In genomic region chr1:233242827-233243483, GRCh38 we compare ENCODE assay signal across 2 cellular contexts.
TF ChIP-seq lines count a peak whose summit lies in the region.

No MANE protein-coding gene starts in this region.

TF ChIP-seq in SK-N-SH treated with all-trans-retinoic acid at 6 μM for 48 hours, 23 proteins besides CTCF, POLR2A, EP300 and RAD21:
- TF ChIP-seq, protein P1, sequence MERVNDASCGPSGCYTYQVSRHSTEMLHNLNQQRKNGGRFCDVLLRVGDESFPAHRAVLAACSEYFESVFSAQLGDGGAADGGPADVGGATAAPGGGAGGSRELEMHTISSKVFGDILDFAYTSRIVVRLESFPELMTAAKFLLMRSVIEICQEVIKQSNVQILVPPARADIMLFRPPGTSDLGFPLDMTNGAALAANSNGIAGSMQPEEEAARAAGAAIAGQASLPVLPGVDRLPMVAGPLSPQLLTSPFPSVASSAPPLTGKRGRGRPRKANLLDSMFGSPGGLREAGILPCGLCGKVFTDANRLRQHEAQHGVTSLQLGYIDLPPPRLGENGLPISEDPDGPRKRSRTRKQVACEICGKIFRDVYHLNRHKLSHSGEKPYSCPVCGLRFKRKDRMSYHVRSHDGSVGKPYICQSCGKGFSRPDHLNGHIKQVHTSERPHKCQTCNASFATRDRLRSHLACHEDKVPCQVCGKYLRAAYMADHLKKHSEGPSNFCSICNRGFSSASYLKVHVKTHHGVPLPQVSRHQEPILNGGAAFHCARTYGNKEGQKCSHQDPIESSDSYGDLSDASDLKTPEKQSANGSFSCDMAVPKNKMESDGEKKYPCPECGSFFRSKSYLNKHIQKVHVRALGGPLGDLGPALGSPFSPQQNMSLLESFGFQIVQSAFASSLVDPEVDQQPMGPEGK (CRISPR knock-in tag; IDR thresholded peaks at IDR 0.05; ENCODE audit: borderline replicate concordance), result no peak
- peak; percentile 52 for TF ChIP-seq ISL1 (CRISPR knock-in tag; IDR thresholded peaks at IDR 0.05)
TF ChIP-seq in SK-N-SH treated with all-trans-retinoic acid at 6 μM for 48 hours: peak in this region for 1.

TF ChIP-seq in SK-N-SH, 30 proteins besides CTCF, POLR2A, EP300 and RAD21 (continued from another document):
- TF ChIP-seq, protein P2, sequence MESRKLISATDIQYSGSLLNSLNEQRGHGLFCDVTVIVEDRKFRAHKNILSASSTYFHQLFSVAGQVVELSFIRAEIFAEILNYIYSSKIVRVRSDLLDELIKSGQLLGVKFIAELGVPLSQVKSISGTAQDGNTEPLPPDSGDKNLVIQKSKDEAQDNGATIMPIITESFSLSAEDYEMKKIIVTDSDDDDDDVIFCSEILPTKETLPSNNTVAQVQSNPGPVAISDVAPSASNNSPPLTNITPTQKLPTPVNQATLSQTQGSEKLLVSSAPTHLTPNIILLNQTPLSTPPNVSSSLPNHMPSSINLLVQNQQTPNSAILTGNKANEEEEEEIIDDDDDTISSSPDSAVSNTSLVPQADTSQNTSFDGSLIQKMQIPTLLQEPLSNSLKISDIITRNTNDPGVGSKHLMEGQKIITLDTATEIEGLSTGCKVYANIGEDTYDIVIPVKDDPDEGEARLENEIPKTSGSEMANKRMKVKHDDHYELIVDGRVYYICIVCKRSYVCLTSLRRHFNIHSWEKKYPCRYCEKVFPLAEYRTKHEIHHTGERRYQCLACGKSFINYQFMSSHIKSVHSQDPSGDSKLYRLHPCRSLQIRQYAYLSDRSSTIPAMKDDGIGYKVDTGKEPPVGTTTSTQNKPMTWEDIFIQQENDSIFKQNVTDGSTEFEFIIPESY (IDR thresholded peaks at IDR 0.05; ENCODE audit: borderline replicate concordance, low read depth), result no peak
- no peak for TF ChIP-seq FOSL2 (IDR thresholded peaks at IDR 0.05; ENCODE audit: borderline replicate concordance, low read depth)
- TF ChIP-seq NFIC (IDR thresholded peaks at IDR 0.05; ENCODE audit: borderline replicate concordance), result no peak
- TF ChIP-seq, protein P3, sequence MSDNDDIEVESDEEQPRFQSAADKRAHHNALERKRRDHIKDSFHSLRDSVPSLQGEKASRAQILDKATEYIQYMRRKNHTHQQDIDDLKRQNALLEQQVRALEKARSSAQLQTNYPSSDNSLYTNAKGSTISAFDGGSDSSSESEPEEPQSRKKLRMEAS (IDR thresholded peaks at IDR 0.05; ENCODE audit: low read depth), result no peak
- TF ChIP-seq, protein P4, sequence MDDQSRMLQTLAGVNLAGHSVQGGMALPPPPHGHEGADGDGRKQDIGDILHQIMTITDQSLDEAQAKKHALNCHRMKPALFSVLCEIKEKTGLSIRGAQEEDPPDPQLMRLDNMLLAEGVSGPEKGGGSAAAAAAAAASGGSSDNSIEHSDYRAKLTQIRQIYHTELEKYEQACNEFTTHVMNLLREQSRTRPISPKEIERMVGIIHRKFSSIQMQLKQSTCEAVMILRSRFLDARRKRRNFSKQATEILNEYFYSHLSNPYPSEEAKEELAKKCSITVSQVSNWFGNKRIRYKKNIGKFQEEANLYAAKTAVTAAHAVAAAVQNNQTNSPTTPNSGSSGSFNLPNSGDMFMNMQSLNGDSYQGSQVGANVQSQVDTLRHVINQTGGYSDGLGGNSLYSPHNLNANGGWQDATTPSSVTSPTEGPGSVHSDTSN (IDR thresholded peaks at IDR 0.05), result no peak
- no peak for TF ChIP-seq POLR2AphosphoS5 (IDR thresholded peaks at IDR 0.05; ENCODE audit: low read depth, low read length)
